Comparison of ENCODE assay signal across 16 cellular contexts in genomic region chr2:159715451-159715850, GRCh38. TPM values are rescaled to one million over a fixed set of nuclear protein-coding genes. Genes with fewer than 3 reads are reported as not detected.
DNase-seq lines count a peak whose midpoint lies in the region; ATAC-seq and TF ChIP-seq lines count a peak whose summit lies in the region.
"Had no signal": no experiment of that assay in that cellular context is flagged by ENCODE, and none has a peak within 500 bp of the region (broad histone marks: within the 10 kb centered on the region; RNA-seq: fewer than 3 reads in every experiment).

No MANE protein-coding gene starts in this region.

- intact Hi-C loops in CD4-positive, alpha-beta T cell (cut with DNase I, micrococcal nuclease) = loop anchor here in 1 of 2 experiments (5.0 kb wide), 1 partner anchor 187 kb away; the partner anchor contains the start of gene LY75

- peaks cover 74% of the 10 kb centered on the region for H3K36me3 Mint-ChIP-seq in CD4-positive, alpha-beta T cell (ENCODE audit: low read depth)
- peaks cover 29% of the 10 kb centered on the region for H3K36me3 Mint-ChIP-seq in natural killer cell treated with Interleukin-12 subunit alpha and Interleukin-12 subunit beta and Interleukin-15 and Interleukin-18, amount 100 ng/mL, for 72 hours

- H3K4me1 Mint-ChIP-seq in CD4-positive, alpha-beta T cell (ENCODE audit: low read depth) = peaks cover 89% of the 10 kb centered on the region
- H3K4me1 Mint-ChIP-seq in natural killer cell treated with Interleukin-12 subunit alpha and Interleukin-12 subunit beta and Interleukin-15 and Interleukin-18, amount 100 ng/mL, for 72 hours (ENCODE audit: low read depth in 2 of 2) = peaks cover 43 to 70% of the 10 kb centered on the region in 2 donors

- ATAC-seq in CD4-positive, alpha-beta T cell (ENCODE audit: poor library complexity) = no peak
- ATAC-seq in natural killer cell treated with Interleukin-12 subunit alpha and Interleukin-12 subunit beta and Interleukin-15 and Interleukin-18, amount 100 ng/mL, for 72 hours = no peak
- ATAC-seq: left ventricle myocardium superior; stimulated activated memory B cell treated with anti-CD40 and anti-IgM and Interleukin-4, amounts not matched to agents 10 μg/mL and 1 μg/mL and 100 μg/mL, for 72 hours had no signal

- H3K4me3 Mint-ChIP-seq in CD4-positive, alpha-beta T cell = peak overlapping the region; percentile 100
- H3K4me3 Mint-ChIP-seq in natural killer cell treated with Interleukin-12 subunit alpha and Interleukin-12 subunit beta and Interleukin-15 and Interleukin-18, amount 100 ng/mL, for 72 hours = peak overlapping the region; percentile 65
- H3K4me3 Mint-ChIP-seq: stimulated activated memory B cell treated with anti-CD40 and anti-IgM and Interleukin-4, amounts not matched to agents 10 μg/mL and 1 μg/mL and 100 μg/mL, for 72 hours had no signal

- 0 out of 2 replicates have a peak overlapping the region, but pooled peaks have one; percentile 93 for H3K4me3 ChIP-seq in HUES64 (ENCODE audit: low read length)
- H3K4me3 ChIP-seq: adrenal gland had no signal

- no peaks in the 10 kb centered on the region for H3K27me3 Mint-ChIP-seq in CD4-positive, alpha-beta T cell
- no peaks in the 10 kb centered on the region for H3K27me3 Mint-ChIP-seq in natural killer cell treated with Interleukin-12 subunit alpha and Interleukin-12 subunit beta and Interleukin-15 and Interleukin-18, amount 100 ng/mL, for 72 hours
- H3K27me3 Mint-ChIP-seq: stimulated activated memory B cell treated with anti-CD40 and anti-IgM and Interleukin-4, amounts not matched to agents 10 μg/mL and 1 μg/mL and 100 μg/mL, for 72 hours had no signal

- H3K27ac ChIP-seq in CD4-positive, alpha-beta T cell (ENCODE audit: low read depth, low read length) = no peak overlapping the region
- no peak overlapping the region for H3K27ac ChIP-seq in HUES64 (ENCODE audit: low read depth, low read length)

- CTCF ChIA-PET in CD4-positive, alpha-beta T cell (lab: Charles Lee) = interaction anchor here (1.0 kb wide), 1 partner anchor 20 kb away, joined by 3 read pairs; no protein-coding TSS in a partner anchor

- TF ChIP-seq CTCF in CD4-positive, alpha-beta T cell (IDR thresholded peaks at IDR 0.05) = no peak

- H3K9ac ChIP-seq in HUES64 (ENCODE audit: low read depth, low read length) = no peak overlapping the region

- WGBS in HUES64 = 96% methylated on average over 3 of the region's 4 CpGs

- H3K4me1 ChIP-seq in HUES64 (ENCODE audit: insufficient read depth, low read length) = peaks cover 19% of the 10 kb centered on the region

- DNase-seq in CD4-positive, alpha-beta T cell = no peak
- DNase-seq in amniotic epithelial cell (ENCODE audit: low read depth) (peak; percentile 60), iPS-NIHi7 (ENCODE audit: extremely low spot score) (no peak), DMS79 (lab: John Stamatoyannopoulos, UW) (no peak), NOMO-1 treated with DMSO at 0.1 percent for 48 hours (lab: John Stamatoyannopoulos, UW; ENCODE audit: unreplicated experiment) (no peak), NCI-H128 (lab: John Stamatoyannopoulos, UW; ENCODE audit: unreplicated experiment) (no peak)
- DNase-seq in natural killer cell treated with Interleukin-12 subunit alpha and Interleukin-12 subunit beta and Interleukin-15 and Interleukin-18, amount 100 ng/mL, for 72 hours (ENCODE audit: low spot score) = no peak
- DNase-seq: activated CD4-positive, alpha-beta T cell treated with anti-CD3 and anti-CD28 coated beads for 48 hours; adrenal gland; COR-L47; left ventricle myocardium superior; NCI-H1092 treated with DMSO at 0.1 percent for 48 hours; NCI-H69; Right ventricle myocardium superior had no signal

- no peaks in the 10 kb centered on the region for H3K9me3 Mint-ChIP-seq in CD4-positive, alpha-beta T cell
- H3K9me3 Mint-ChIP-seq in natural killer cell treated with Interleukin-12 subunit alpha and Interleukin-12 subunit beta and Interleukin-15 and Interleukin-18, amount 100 ng/mL, for 72 hours = no peaks in the 10 kb centered on the region
- H3K9me3 Mint-ChIP-seq: stimulated activated memory B cell treated with anti-CD40 and anti-IgM and Interleukin-4, amounts not matched to agents 10 μg/mL and 1 μg/mL and 100 μg/mL, for 72 hours had no signal

- POLR2A ChIA-PET in CD4-positive, alpha-beta T cell (lab: Charles Lee) = interaction anchor here (2.2 kb wide), 1 partner anchor 8 kb away, joined by 5 read pairs; no protein-coding TSS in a partner anchor

- H3K27me3 ChIP-seq in CD4-positive, alpha-beta T cell (ENCODE audit: control insufficient read depth, insufficient read depth, low read length) = no peaks in the 10 kb centered on the region
- no peaks in the 10 kb centered on the region for H3K27me3 ChIP-seq in HUES64 (ENCODE audit: insufficient read depth, low read length)
- H3K27me3 ChIP-seq: adrenal gland had no signal

- no peaks in the 10 kb centered on the region for H3K9me3 ChIP-seq in CD4-positive, alpha-beta T cell (ENCODE audit: control insufficient read depth, low read length)
- no peaks in the 10 kb centered on the region for H3K9me3 ChIP-seq in HUES64 (ENCODE audit: insufficient read depth, low read depth, low read length)
- H3K9me3 ChIP-seq: adrenal gland had no signal

- H3K36me3 ChIP-seq in HUES64 (ENCODE audit: insufficient read depth, low read length) = peaks cover 61% of the 10 kb centered on the region

- peak overlapping the region; percentile 76 for H3K27ac Mint-ChIP-seq in CD4-positive, alpha-beta T cell
- H3K27ac Mint-ChIP-seq in natural killer cell treated with Interleukin-12 subunit alpha and Interleukin-12 subunit beta and Interleukin-15 and Interleukin-18, amount 100 ng/mL, for 72 hours = no peak overlapping the region
- H3K27ac Mint-ChIP-seq: stimulated activated memory B cell treated with anti-CD40 and anti-IgM and Interleukin-4, amounts not matched to agents 10 μg/mL and 1 μg/mL and 100 μg/mL, for 72 hours had no signal

RNA-seq across cellular contexts. Expression of gene MARCHF7, which starts 3.1 kb away (rescaled TPM):
- total RNA-seq in CD4-positive, alpha-beta T cell = 10 to 100 TPM; 58.1 to 61.4 TPM
- polyA plus RNA-seq in HUES64 (2013, experiment 1 of 2) = 123 TPM
- polyA plus RNA-seq in HUES64 (2013, experiment 2 of 2) = 132 TPM
- 10 to 100 TPM; 72.6 to 74.3 TPM for total RNA-seq in natural killer cell treated with Interleukin-12 subunit alpha and Interleukin-12 subunit beta and Interleukin-15 and Interleukin-18, amount 100 ng/mL, for 72 hours
